Comparison of ENCODE assay signal across 8 cellular contexts in genomic region chr12:58919271-58920101, GRCh38.
A peak's percentile ranks its signal among the peaks of the same experiment; 100 is the strongest.
DNase-seq lines count a peak whose midpoint lies in the region; ATAC-seq and TF ChIP-seq lines count a peak whose summit lies in the region.

No MANE protein-coding gene starts in this region.

- H3K9me3 ChIP-seq in SK-N-MC (ENCODE audit: low read depth, low read length) (no peaks in the 10 kb centered on the region), parathyroid adenoma (ENCODE audit: control insufficient read depth, low read length) (no peaks in the 10 kb centered on the region)

- peaks cover 9% of the 10 kb centered on the region for H3K79me2 ChIP-seq in parathyroid adenoma

- peak overlapping the region; percentile 98 for H3K27ac ChIP-seq in SK-N-MC
- H3K27ac ChIP-seq in parathyroid adenoma = peak overlapping the region; percentile 91

- peak overlapping the region; percentile 93 for H2AFZ ChIP-seq in parathyroid adenoma

- ATAC-seq in HG03103 (IDR thresholded peaks at IDR 0.05; ENCODE audit: low read depth, unreplicated experiment) (peak; percentile 35), GM21360 (IDR thresholded peaks at IDR 0.05; ENCODE audit: unreplicated experiment) (no peak)

- H3K4me2 ChIP-seq in parathyroid adenoma (ENCODE audit: low read length) = peak overlapping the region; percentile 79

- H3K27me3 ChIP-seq in parathyroid adenoma (ENCODE audit: control insufficient read depth, insufficient read depth, low read length) = no peaks in the 10 kb centered on the region

- H3K36me3 ChIP-seq in SK-N-MC (ENCODE audit: insufficient read depth, low read length) = peaks cover 1% of the 10 kb centered on the region; the same call in 1 of the 2 replicates
- no peaks in the 10 kb centered on the region for H3K36me3 ChIP-seq in parathyroid adenoma (ENCODE audit: control insufficient read depth, insufficient read depth, low read length)

- peaks cover 9% of the 10 kb centered on the region for H3K4me1 ChIP-seq in parathyroid adenoma

- H3K4me3 ChIP-seq in SK-N-MC = peak overlapping the region; percentile 95
- peak overlapping the region; percentile 90 for H3K4me3 ChIP-seq in parathyroid adenoma (ENCODE audit: low read depth, low read length)

- H3K9ac ChIP-seq in SK-N-MC (ENCODE audit: insufficient read length) (peak overlapping the region; percentile 90), parathyroid adenoma (peak overlapping the region; percentile 72)

- peak; percentile 63 for DNase-seq in GM13977 (ENCODE audit: low spot score)
- DNase-seq in SK-N-MC (ENCODE audit: low read depth, low spot score) = no peak
- DNase-seq in globus pallidus (ENCODE audit: low spot score) = peak; percentile 46
- no peak for DNase-seq in activated CD4-positive, alpha-beta T cell treated with anti-CD3 and anti-CD28 coated beads for 1 hour
- no peak for DNase-seq in activated naive CD4-positive, alpha-beta T cell (lab: John Stamatoyannopoulos, UW)

- TF ChIP-seq CTCF in GM13977 (IDR thresholded peaks at IDR 0.05; ENCODE audit: extremely low read depth, insufficient read depth, missing control alignments) = no peak
- TF ChIP-seq CTCF in parathyroid adenoma (IDR thresholded peaks at IDR 0.05) = no peak

- in situ Hi-C loops in GM13977 (cut with MboI; ENCODE audit: low pct_unique_long_range_greater_than_20kb, low sequenced_read_pairs, unreplicated experiment) = no loop called here

Comparison
In these comparisons a context has a peak if more than half of its experiments do, and no peak if none do; other contexts are left out.
1. DNase-seq: peak in GM13977 (single experiment) and globus pallidus (single experiment); none in SK-N-MC (single experiment), activated CD4-positive, alpha-beta T cell treated with anti-CD3 and anti-CD28 coated beads for 1 hour (single experiment) and activated naive CD4-positive, alpha-beta T cell (0 of 4).